ENCODE assay signal across 1 cellular context in the genomic region with DNA sequence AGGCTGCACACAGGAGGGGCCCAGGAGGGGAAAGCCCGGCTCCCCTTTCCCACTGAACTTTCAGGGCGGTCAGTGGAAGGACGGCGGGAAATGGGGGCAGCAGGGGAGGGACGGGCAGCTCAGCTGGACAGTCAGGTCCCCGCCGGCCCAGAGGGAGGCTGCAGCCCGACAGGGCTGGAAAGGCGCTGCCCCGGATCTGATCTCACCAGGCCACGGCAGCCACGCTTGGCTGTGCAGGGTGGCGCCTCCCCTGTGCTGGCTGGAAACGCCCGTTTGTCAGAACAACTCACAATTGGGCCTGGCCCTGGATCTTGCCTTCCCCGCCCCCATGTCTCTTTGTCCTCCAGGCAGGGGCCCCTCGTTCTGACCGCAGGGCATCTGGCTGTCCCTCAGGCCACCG.
TF ChIP-seq lines count a peak whose summit lies in the region.

No MANE protein-coding gene starts in this region.

TF ChIP-seq in HepG2, 621 proteins besides CTCF, POLR2A, EP300 and RAD21:
- peak; percentile 19; the same call in 1 of the 2 replicates for TF ChIP-seq GABPB1 (CRISPR knock-in tag; IDR thresholded peaks at IDR 0.05)
- TF ChIP-seq, protein P1, sequence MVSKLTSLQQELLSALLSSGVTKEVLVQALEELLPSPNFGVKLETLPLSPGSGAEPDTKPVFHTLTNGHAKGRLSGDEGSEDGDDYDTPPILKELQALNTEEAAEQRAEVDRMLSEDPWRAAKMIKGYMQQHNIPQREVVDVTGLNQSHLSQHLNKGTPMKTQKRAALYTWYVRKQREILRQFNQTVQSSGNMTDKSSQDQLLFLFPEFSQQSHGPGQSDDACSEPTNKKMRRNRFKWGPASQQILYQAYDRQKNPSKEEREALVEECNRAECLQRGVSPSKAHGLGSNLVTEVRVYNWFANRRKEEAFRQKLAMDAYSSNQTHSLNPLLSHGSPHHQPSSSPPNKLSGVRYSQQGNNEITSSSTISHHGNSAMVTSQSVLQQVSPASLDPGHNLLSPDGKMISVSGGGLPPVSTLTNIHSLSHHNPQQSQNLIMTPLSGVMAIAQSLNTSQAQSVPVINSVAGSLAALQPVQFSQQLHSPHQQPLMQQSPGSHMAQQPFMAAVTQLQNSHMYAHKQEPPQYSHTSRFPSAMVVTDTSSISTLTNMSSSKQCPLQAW (CRISPR knock-in tag; IDR thresholded peaks at IDR 0.05), result no peak
